Comparison of ENCODE assay signal across 17 cellular contexts in genomic region chr9:70830618-70831017, GRCh38.
DNase-seq lines count a peak whose midpoint lies in the region; ATAC-seq, FAIRE-seq and TF ChIP-seq lines count a peak whose summit lies in the region.
"Had no signal": no experiment of that assay in that cellular context is flagged by ENCODE, and none has a peak within 500 bp of the region (broad histone marks: within the 10 kb centered on the region; RNA-seq: fewer than 3 reads in every experiment).

No MANE protein-coding gene starts in this region.

- intact Hi-C loops in A673 (cut with micrococcal nuclease; ENCODE audit: unreplicated experiment), result no loop called here

- H3K27me3 ChIP-seq in A673 (replicated peaks; ENCODE audit: insufficient read depth, low read depth, low read length, poor library complexity), result no peaks in the 10 kb centered on the region

- DNase-seq in A673 (ENCODE audit: low spot score), result peak; percentile 62
- no peak for DNase-seq in H54 (ENCODE audit: insufficient read length, low spot score)
- DNase-seq in NCI-H82 (lab: John Stamatoyannopoulos, UW), result peak; percentile 87
- peak; percentile 9 to 17 for DNase-seq in cardiac fibroblast (ENCODE audit: low read depth in 2 of 2)
- no peak for DNase-seq in nephron progenitor cell
- no peak for DNase-seq in activated T-cell treated with anti-CD3 and anti-CD28 coated beads, Interleukin-2, amount 50 U/mL, for 72 hours
- DNase-seq: ACHN, KG1, MV-4-11, NCI-H1417 treated with DMSO at 0.1 percent for 48 hours, NCI-H2029, NCI-H774 had no signal

- FAIRE-seq in H54 (lab: Jason Lieb, UNC), result peak; percentile 68
- FAIRE-seq: G401.6 had no signal

- no peaks in the 10 kb centered on the region for H3K36me3 Mint-ChIP-seq in nephron progenitor cell (ENCODE audit: low read depth)
- H3K36me3 Mint-ChIP-seq in activated T-cell treated with anti-CD3 and anti-CD28 coated beads, Interleukin-2, amount 50 U/mL, for 72 hours (ENCODE audit: insufficient read depth in 2 of 2), result no peaks in the 10 kb centered on the region

- H3K9me3 ChIP-seq in A673 (ENCODE audit: low read depth, low read length, poor library complexity, severe bottlenecking), result no peaks in the 10 kb centered on the region

- POLR2A ChIA-PET in A673 (lab: Charles Lee; ENCODE audit: low non-redundant PET), result no interaction called here

- H3K4me1 ChIP-seq in A673 (ENCODE audit: insufficient read depth, low read length, poor library complexity, severe bottlenecking), result peaks cover 18% of the 10 kb centered on the region

- no peak overlapping the region for H3K27ac ChIP-seq in A673 (ENCODE audit: low read depth, low read length, poor library complexity, severe bottlenecking)
- H3K27ac ChIP-seq: C4-2B had no signal

- H3K9me3 Mint-ChIP-seq in nephron progenitor cell, result no peaks in the 10 kb centered on the region
- no peaks in the 10 kb centered on the region for H3K9me3 Mint-ChIP-seq in activated T-cell treated with anti-CD3 and anti-CD28 coated beads, Interleukin-2, amount 50 U/mL, for 72 hours

- no peak overlapping the region for H3K4me3 ChIP-seq in A673 (ENCODE audit: low read depth, low read length, poor library complexity, severe bottlenecking)
- no peak overlapping the region for H3K4me3 ChIP-seq in cardiac fibroblast (replicated peaks in 1 of 2; ENCODE audit: low read depth in 2 of 2, low read length in 2 of 2)

- no peaks in the 10 kb centered on the region for H3K27me3 Mint-ChIP-seq in nephron progenitor cell (ENCODE audit: low read depth, poor library complexity)
- H3K27me3 Mint-ChIP-seq in activated T-cell treated with anti-CD3 and anti-CD28 coated beads, Interleukin-2, amount 50 U/mL, for 72 hours (ENCODE audit: low read depth), result peaks cover 4% of the 10 kb centered on the region

- no peaks in the 10 kb centered on the region for H3K36me3 ChIP-seq in A673 (ENCODE audit: insufficient read depth, low read length, poor library complexity, severe bottlenecking)

- BruUV-seq in A673 (replicated peaks; lab: Mats Ljungman, UMichigan), result no TSS peak

- no peak overlapping the region for H3K27ac Mint-ChIP-seq in nephron progenitor cell
- H3K27ac Mint-ChIP-seq in activated T-cell treated with anti-CD3 and anti-CD28 coated beads, Interleukin-2, amount 50 U/mL, for 72 hours, result no peak overlapping the region

- peaks cover 9% of the 10 kb centered on the region for H3K4me1 Mint-ChIP-seq in nephron progenitor cell
- H3K4me1 Mint-ChIP-seq in activated T-cell treated with anti-CD3 and anti-CD28 coated beads, Interleukin-2, amount 50 U/mL, for 72 hours (ENCODE audit: low read depth), result no peaks in the 10 kb centered on the region

- no peak for ATAC-seq in HG02870 (IDR thresholded peaks at IDR 0.05; ENCODE audit: unreplicated experiment)
- no peak for ATAC-seq in activated T-cell treated with anti-CD3 and anti-CD28 coated beads, Interleukin-2, amount 50 U/mL, for 72 hours (replicated peaks in 1 of 2)
- ATAC-seq in HG03432 (IDR thresholded peaks at IDR 0.05; ENCODE audit: unreplicated experiment), result no peak
- ATAC-seq: HCT116 had no signal

- no peak for TF ChIP-seq POLR2A in H54 (IDR thresholded peaks at IDR 0.05; ENCODE audit: low read depth, low read length)

- CTCF ChIA-PET in A673 (lab: Charles Lee), result no interaction called here

- no peak overlapping the region for H3K4me3 Mint-ChIP-seq in nephron progenitor cell
- H3K4me3 Mint-ChIP-seq in activated T-cell treated with anti-CD3 and anti-CD28 coated beads, Interleukin-2, amount 50 U/mL, for 72 hours, result no peak overlapping the region

- TF ChIP-seq CTCF in A673 (conservative IDR thresholded peaks at IDR 0.05; ENCODE audit: low read depth, low read length) (no peak), cardiac fibroblast (IDR thresholded peaks at IDR 0.05; ENCODE audit: low read depth, low read length) (no peak), nephron progenitor cell (IDR thresholded peaks at IDR 0.05) (no peak)

Comparison
In these comparisons a context has a peak if more than half of its experiments do, and no peak if none do; other contexts are left out.
1. DNase-seq: peak in A673 (single experiment), NCI-H82 (single experiment) and cardiac fibroblast (2 of 2); none in H54 (single experiment), nephron progenitor cell (single experiment) and activated T-cell treated with anti-CD3 and anti-CD28 coated beads, Interleukin-2, amount 50 U/mL, for 72 hours (0 of 2).